Comparison of ENCODE assay signal across 11 cellular contexts in the genomic region with DNA sequence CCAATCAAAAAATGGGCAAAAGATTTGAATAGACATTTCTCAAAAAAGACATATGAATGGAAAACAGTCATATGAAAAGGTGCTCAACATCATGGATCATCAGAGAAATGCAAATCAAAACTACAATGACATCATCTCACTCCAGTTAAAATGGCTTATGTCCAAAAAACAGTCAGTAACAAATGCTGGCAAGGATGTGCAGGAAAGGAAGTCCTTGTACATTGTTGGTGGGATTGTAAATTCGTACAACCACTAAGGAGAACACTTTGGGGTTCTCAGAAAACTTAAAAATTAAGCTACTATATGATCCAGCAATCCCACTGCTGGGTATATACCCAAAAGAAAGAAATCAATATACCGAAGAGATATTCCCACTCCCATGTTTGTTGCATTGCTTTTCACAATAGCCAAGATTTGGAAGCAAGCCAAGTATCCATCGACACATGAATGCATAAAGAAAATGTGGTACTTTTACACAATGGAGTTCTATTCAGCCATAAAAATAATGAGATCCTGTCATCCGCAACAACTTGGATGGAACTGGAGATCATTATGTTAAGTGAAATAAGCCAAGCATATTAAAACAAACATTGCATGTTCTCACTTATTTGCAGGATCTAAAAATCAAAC. TPM values are rescaled to one million over a fixed set of nuclear protein-coding genes. Genes with fewer than 3 reads are reported as not detected.
DNase-seq lines count a peak whose midpoint lies in the region; ATAC-seq and TF ChIP-seq lines count a peak whose summit lies in the region.
"Had no signal": no experiment of that assay in that cellular context is flagged by ENCODE, and none has a peak within 500 bp of the region (broad histone marks: within the 10 kb centered on the region; RNA-seq: fewer than 3 reads in every experiment).

No MANE protein-coding gene starts in this region.

- H3K27ac ChIP-seq in coronary artery: no peak overlapping the region
- H3K27ac ChIP-seq: epithelial cell of prostate, tibial nerve had no signal

- peaks cover 25 to 60% (median 39%) of the 10 kb centered on the region in 3 donors for H3K36me3 Mint-ChIP-seq in immature natural killer cell

- peaks cover 61 to 94% of the 10 kb centered on the region in 2 donors for H3K4me1 Mint-ChIP-seq in immature natural killer cell

- peak overlapping the region; percentile 1 to 80 (median 34) for H3K27ac Mint-ChIP-seq in immature natural killer cell
- H3K27ac Mint-ChIP-seq: memory B cell had no signal

- H3K27me3 Mint-ChIP-seq in immature natural killer cell (ENCODE audit: low read depth in 3 of 3): peaks cover 3 to 7% (median 3%) of the 10 kb centered on the region in 3 donors
- H3K27me3 Mint-ChIP-seq: memory B cell had no signal

- H3K4me3 ChIP-seq in coronary artery: no peak overlapping the region
- H3K4me3 ChIP-seq: tibial nerve had no signal

- no peak overlapping the region for H3K4me3 Mint-ChIP-seq in immature natural killer cell
- H3K4me3 Mint-ChIP-seq: memory B cell had no signal

- ATAC-seq in GM19395 (IDR thresholded peaks at IDR 0.05; ENCODE audit: unreplicated experiment): no peak
- no peak for ATAC-seq in HG02973 (IDR thresholded peaks at IDR 0.05; ENCODE audit: unreplicated experiment)

- DNase-seq in DMS79 treated with DMSO at 0.1 percent for 48 hours (lab: John Stamatoyannopoulos, UW): peak; percentile 99
- DNase-seq in NCI-H146 (lab: John Stamatoyannopoulos, UW): peak; percentile 20
- peak; percentile 79 for DNase-seq in NCI-H748 treated with DMSO at 0.1 percent for 48 hours (lab: John Stamatoyannopoulos, UW)
- no peak for DNase-seq in immature natural killer cell
- no peak for DNase-seq in coronary artery (ENCODE audit: low spot score)
- no peak for DNase-seq in activated T-cell treated with anti-CD3 and anti-CD28 coated beads, Interleukin-2, amount 50 U/mL, for 48 hours

- TF ChIP-seq CTCF in coronary artery (IDR thresholded peaks at IDR 0.05): no peak

- H3K9me3 Mint-ChIP-seq in immature natural killer cell: peaks cover 0 to 1% (median 0%) of the 10 kb centered on the region in 6 donors

RNA-seq across cellular contexts. Expression of a gene that starts 17.9 kb away (rescaled TPM):
- 100 to 1,000 TPM in 1 of 3 donors, 10 to 100 TPM in 2; 74.4 to 212 (median 90.8) TPM for polyA plus RNA-seq in immature natural killer cell

RNA-seq across cellular contexts. Expression of a gene that starts 56.0 kb away (rescaled TPM):
- polyA plus RNA-seq in immature natural killer cell: 10 to 100 TPM; 43.1 to 75.5 (median 53.1) TPM

Comparison
In these comparisons a context has a peak if more than half of its experiments do, and no peak if none do; other contexts are left out.
1. DNase-seq: peak in DMS79 treated with DMSO at 0.1 percent for 48 hours (single experiment), NCI-H146 (single experiment) and NCI-H748 treated with DMSO at 0.1 percent for 48 hours (single experiment); none in immature natural killer cell (0 of 3), coronary artery (single experiment) and activated T-cell treated with anti-CD3 and anti-CD28 coated beads, Interleukin-2, amount 50 U/mL, for 48 hours (0 of 2).